In genomic region chr3:136882575-136882974, GRCh38 we compare ENCODE assay signal across 1 cellular context.
TF ChIP-seq lines count a peak whose summit lies in the region.

No MANE protein-coding gene starts in this region.

TF ChIP-seq in K562, 482 proteins besides CTCF, POLR2A, EP300 and RAD21 (continued from another document and continues in another):
- no peak for TF ChIP-seq ZNF449 (CRISPR knock-in tag; IDR thresholded peaks at IDR 0.05)
- TF ChIP-seq USF1 (CRISPR knock-in tag; IDR thresholded peaks at IDR 0.05): peak; percentile 77
- no peak for TF ChIP-seq ARNT (IDR thresholded peaks at IDR 0.05)
- TF ChIP-seq TFE3 (CRISPR knock-in tag; IDR thresholded peaks at IDR 0.05): peak; percentile 90
- no peak for TF ChIP-seq CTCFL (IDR thresholded peaks at IDR 0.05; ENCODE audit: borderline replicate concordance, insufficient read depth, low read depth, low read length, poor library complexity, severe bottlenecking)
- no peak for TF ChIP-seq SFPQ (IDR thresholded peaks at IDR 0.05; ENCODE audit: low read depth, low read length)
- TF ChIP-seq E4F1 (CRISPR knock-in tag; IDR thresholded peaks at IDR 0.05; ENCODE audit: borderline replicate concordance): no peak
- TF ChIP-seq VEZF1 (CRISPR knock-in tag; IDR thresholded peaks at IDR 0.05): no peak
- no peak for TF ChIP-seq ZNF586 (CRISPR knock-in tag; conservative IDR thresholded peaks at IDR 0.05)
- TF ChIP-seq NFIX (CRISPR knock-in tag; IDR thresholded peaks at IDR 0.05; ENCODE audit: low read depth): no peak
- no peak for TF ChIP-seq SREBF1 (IDR thresholded peaks at IDR 0.05; ENCODE audit: borderline replicate concordance, low read depth, low read length)
- TF ChIP-seq GABPB1 (CRISPR knock-in tag; IDR thresholded peaks at IDR 0.05): no peak
- no peak for TF ChIP-seq ZNF785 (CRISPR knock-in tag; IDR thresholded peaks at IDR 0.05)
- TF ChIP-seq GATAD2A (IDR thresholded peaks at IDR 0.05): no peak
- no peak for TF ChIP-seq MAFG (tag; conservative IDR thresholded peaks at IDR 0.05)
- TF ChIP-seq ZNF696 (CRISPR knock-in tag; conservative IDR thresholded peaks at IDR 0.05): no peak
- TF ChIP-seq MCM3 (IDR thresholded peaks at IDR 0.05): no peak
- TF ChIP-seq SPI1 (IDR thresholded peaks at IDR 0.05; ENCODE audit: borderline replicate concordance, low read depth, low read length): peak; percentile 27; the same call in 1 of the 2 replicates
- TF ChIP-seq PKNOX1 (IDR thresholded peaks at IDR 0.05): 0 out of 2 replicates have a peak, but pooled peaks have one; percentile 9
- TF ChIP-seq HDAC6 (IDR thresholded peaks at IDR 0.05; ENCODE audit: low read depth, low read length): no peak
- TF ChIP-seq U2AF1 (optimal IDR thresholded peaks at IDR 0.05; ENCODE audit: low read depth, low read length): no peak
- TF ChIP-seq POLR2AphosphoS2 (IDR thresholded peaks at IDR 0.05; ENCODE audit: low read length): no peak
- TF ChIP-seq HCFC1 (IDR thresholded peaks at IDR 0.05; ENCODE audit: low read depth, low read length): peak; percentile 85
- peak; percentile 67 for TF ChIP-seq NFYB (IDR thresholded peaks at IDR 0.05; ENCODE audit: extremely low read depth, insufficient read length)
- no peak for TF ChIP-seq ZNF512 (tag; IDR thresholded peaks at IDR 0.05)
- no peak for TF ChIP-seq TAF9B (IDR thresholded peaks at IDR 0.05; ENCODE audit: partially characterized antibody)
- no peak for TF ChIP-seq SMARCB1 (IDR thresholded peaks at IDR 0.05; ENCODE audit: insufficient read length, low read depth)
- TF ChIP-seq POLR3G (IDR thresholded peaks at IDR 0.05; ENCODE audit: extremely low read depth, insufficient read length, insufficient replicate concordance): no peak
- no peak for TF ChIP-seq ZNF184 (CRISPR knock-in tag; IDR thresholded peaks at IDR 0.05)
- no peak for TF ChIP-seq BHLHE40 (IDR thresholded peaks at IDR 0.05; ENCODE audit: low read length)
- peak; percentile 90 for TF ChIP-seq USF2 (CRISPR knock-in tag; IDR thresholded peaks at IDR 0.05)
- TF ChIP-seq ZNF444 (CRISPR knock-in tag; IDR thresholded peaks at IDR 0.05): no peak
- TF ChIP-seq SRF (CRISPR knock-in tag; IDR thresholded peaks at IDR 0.05): no peak
- no peak for TF ChIP-seq ZBTB11 (CRISPR knock-in tag; IDR thresholded peaks at IDR 0.05)
- peak; percentile 12 for TF ChIP-seq FOS (IDR thresholded peaks at IDR 0.05; ENCODE audit: extremely low read depth, insufficient read length)
- no peak for TF ChIP-seq TSC22D4 (tag; IDR thresholded peaks at IDR 0.05)
- peak; percentile 81 for TF ChIP-seq RAD51 (IDR thresholded peaks at IDR 0.05; ENCODE audit: borderline replicate concordance, low read depth)
- TF ChIP-seq SIX5 (IDR thresholded peaks at IDR 0.05; ENCODE audit: borderline replicate concordance in 1 of 2, insufficient read depth in 1 of 2, low read depth in 1 of 2, low read length in 2 of 2): peak; percentile 63 to 66; a peak in 3 of 4 replicates
- TF ChIP-seq IFI16 (CRISPR knock-in tag; IDR thresholded peaks at IDR 0.05): no peak
